Comparison of ENCODE assay signal across 2 cellular contexts in genomic region chr19:4473011-4473410, GRCh38.
TF ChIP-seq lines count a peak whose summit lies in the region.

No MANE protein-coding gene starts in this region.

TF ChIP-seq in IMR-90, 13 proteins besides CTCF, POLR2A, EP300 and RAD21 (continued from another document):
- TF ChIP-seq USF2 (IDR thresholded peaks at IDR 0.05; ENCODE audit: low read depth, low read length): no peak
- TF ChIP-seq FOS (IDR thresholded peaks at IDR 0.05; ENCODE audit: low read depth, low read length): no peak
- no peak for TF ChIP-seq MAFK (IDR thresholded peaks at IDR 0.05; ENCODE audit: low read depth, low read length)
- no peak for TF ChIP-seq ELK1 (IDR thresholded peaks at IDR 0.05; ENCODE audit: borderline replicate concordance, low read depth, low read length)

TF ChIP-seq in HEK293T, 16 proteins besides CTCF, POLR2A, EP300 and RAD21 (continued from another document):
- no peak for TF ChIP-seq TARDBP (IDR thresholded peaks at IDR 0.05)
- TF ChIP-seq FOXM1 (IDR thresholded peaks at IDR 0.05; ENCODE audit: borderline replicate concordance): no peak
- no peak for TF ChIP-seq FOXK2 (IDR thresholded peaks at IDR 0.05)
- no peak for TF ChIP-seq LEF1 (IDR thresholded peaks at IDR 0.05; ENCODE audit: borderline replicate concordance)
- no peak for TF ChIP-seq PKNOX1 (IDR thresholded peaks at IDR 0.05)
- TF ChIP-seq SP1 (IDR thresholded peaks at IDR 0.05): no peak
- TF ChIP-seq NFRKB (IDR thresholded peaks at IDR 0.05): no peak
